In genomic region chr13:43263047-43263446, GRCh38 we compare ENCODE assay signal across 18 cellular contexts.
"Had no signal": no experiment of that assay in that cellular context is flagged by ENCODE, and none has a peak within 500 bp of the region (broad histone marks: within the 10 kb centered on the region; RNA-seq: fewer than 3 reads in every experiment).

No MANE protein-coding gene starts in this region.

- H3K4me2 ChIP-seq: neural progenitor cell had no signal

- DNase-seq: activated CD4-positive, alpha-beta memory T cell treated with anti-CD3 and anti-CD28 coated beads for 36 hours; activated CD4-positive, alpha-beta T cell treated with anti-CD3 and anti-CD28 coated beads for 48 hours; activated effector memory CD4-positive, alpha-beta T cell treated with Interleukin-2 at 50 U/mL for 16 hours; activated naive CD4-positive, alpha-beta T cell treated with anti-CD3 and anti-CD28 coated beads for 36 hours; activated naive CD8-positive, alpha-beta T cell treated with anti-CD3 and anti-CD28 coated beads, Interleukin-2, amount 10 ng/mL, durations not matched to agents 7 days and 5 days; activated T-cell treated with anti-CD3 and anti-CD28 coated beads, Interleukin-2, amount 50 U/mL, for 72 hours; amniotic stem cell; cerebellar nuclear complex; left cardiac atrium; naive thymus-derived CD8-positive, alpha-beta T cell; sigmoid colon; stimulated activated CD4-positive, alpha-beta T cell treated with anti-CD3 and anti-CD28 coated beads, Interleukin-2, amount 100 ng/mL, for 48 hours; stimulated activated CD8-positive, alpha-beta memory T cell treated with anti-CD3 and anti-CD28 coated beads, Interleukin-4, amount 100 ng/mL, for 48 hours; stimulated activated naive B cell treated with anti-CD40 and anti-IgM and Interleukin-4, amounts not matched to agents 10 μg/mL and 1 μg/mL and 100 μg/mL, for 72 hours; transverse colon had no signal

- H3K9ac ChIP-seq: neural progenitor cell had no signal

- H3K4me1 ChIP-seq: transverse colon had no signal

- H3K4me3 ChIP-seq: coronary artery, neural progenitor cell, sigmoid colon, transverse colon had no signal

- H3K27me3 ChIP-seq: neural progenitor cell, sigmoid colon, transverse colon had no signal

- H3K36me3 ChIP-seq: neural progenitor cell, sigmoid colon, transverse colon had no signal

- H3K27ac ChIP-seq: coronary artery, epithelial cell of prostate, neural progenitor cell, sigmoid colon, transverse colon had no signal

- ATAC-seq: activated T-cell treated with anti-CD3 and anti-CD28 coated beads, Interleukin-2, amount 50 U/mL, for 72 hours; left cardiac atrium; naive thymus-derived CD8-positive, alpha-beta T cell had no signal

- H2AFZ ChIP-seq: neural progenitor cell had no signal

- H3K9me3 ChIP-seq: sigmoid colon, transverse colon had no signal
